Comparison of ENCODE assay signal across 15 cellular contexts in genomic region chr6:13026100-13026499, GRCh38.
"Had no signal": no experiment of that assay in that cellular context is flagged by ENCODE, and none has a peak within 500 bp of the region (broad histone marks: within the 10 kb centered on the region; RNA-seq: fewer than 3 reads in every experiment).

No MANE protein-coding gene starts in this region.

- H3K9me3 Mint-ChIP-seq: activated B cell treated with CpG ODN at 0.5 μM for 24 hours; activated CD4-positive, alpha-beta T cell treated with anti-CD3 and anti-CD28 coated beads, Interleukin-2, amount 10 ng/mL, durations not matched to agents 7 days and 5 days; activated naive CD8-positive, alpha-beta T cell treated with anti-CD3 and anti-CD28 coated beads for 36 hours; activated T-helper 1 cell treated with anti-CD3 and anti-CD28 coated beads, Interleukin-12 subunit alpha, Interleukin-12 subunit beta, Interleukin-2, Interleukin-4 antibody, amounts not matched to agents 30 ng/mL and 10 ng/mL and 1 ng/mL, durations not matched to agents 14 hours and 24 hours and 36 hours; naive thymus-derived CD8-positive, alpha-beta T cell; stimulated activated memory B cell treated with anti-CD40 and anti-IgM and Interleukin-4, amounts not matched to agents 10 μg/mL and 1 μg/mL and 100 μg/mL, for 72 hours had no signal

- H3K4me1 ChIP-seq: transverse colon, vagina had no signal

- H3K36me3 Mint-ChIP-seq: activated naive CD8-positive, alpha-beta T cell treated with anti-CD3 and anti-CD28 coated beads for 36 hours; naive thymus-derived CD8-positive, alpha-beta T cell; stimulated activated memory B cell treated with anti-CD40 and anti-IgM and Interleukin-4, amounts not matched to agents 10 μg/mL and 1 μg/mL and 100 μg/mL, for 72 hours had no signal

- H3K9me3 ChIP-seq: esophagus muscularis mucosa, neutrophil, transverse colon, vagina had no signal

- H3K4me1 Mint-ChIP-seq: activated CD4-positive, alpha-beta T cell treated with anti-CD3 and anti-CD28 coated beads, Interleukin-2, amount 10 ng/mL, durations not matched to agents 7 days and 5 days; activated naive CD8-positive, alpha-beta T cell treated with anti-CD3 and anti-CD28 coated beads for 36 hours; naive thymus-derived CD8-positive, alpha-beta T cell had no signal

- H3K4me3 Mint-ChIP-seq: activated B cell treated with CpG ODN at 0.5 μM for 24 hours; activated CD4-positive, alpha-beta T cell treated with anti-CD3 and anti-CD28 coated beads, Interleukin-2, amount 10 ng/mL, durations not matched to agents 7 days and 5 days; activated naive CD8-positive, alpha-beta T cell treated with anti-CD3 and anti-CD28 coated beads for 36 hours; activated T-helper 1 cell treated with anti-CD3 and anti-CD28 coated beads, Interleukin-12 subunit alpha, Interleukin-12 subunit beta, Interleukin-2, Interleukin-4 antibody, amounts not matched to agents 30 ng/mL and 10 ng/mL and 1 ng/mL, durations not matched to agents 14 hours and 24 hours and 36 hours; naive thymus-derived CD8-positive, alpha-beta T cell; stimulated activated memory B cell treated with anti-CD40 and anti-IgM and Interleukin-4, amounts not matched to agents 10 μg/mL and 1 μg/mL and 100 μg/mL, for 72 hours had no signal

- H3K27ac Mint-ChIP-seq: activated B cell treated with CpG ODN at 0.5 μM for 24 hours; activated CD4-positive, alpha-beta T cell treated with anti-CD3 and anti-CD28 coated beads, Interleukin-2, amount 10 ng/mL, durations not matched to agents 7 days and 5 days; activated naive CD8-positive, alpha-beta T cell treated with anti-CD3 and anti-CD28 coated beads for 36 hours; activated T-helper 1 cell treated with anti-CD3 and anti-CD28 coated beads, Interleukin-12 subunit alpha, Interleukin-12 subunit beta, Interleukin-2, Interleukin-4 antibody, amounts not matched to agents 30 ng/mL and 10 ng/mL and 1 ng/mL, durations not matched to agents 14 hours and 24 hours and 36 hours; naive thymus-derived CD8-positive, alpha-beta T cell; stimulated activated memory B cell treated with anti-CD40 and anti-IgM and Interleukin-4, amounts not matched to agents 10 μg/mL and 1 μg/mL and 100 μg/mL, for 72 hours had no signal

- H3K36me3 ChIP-seq: esophagus muscularis mucosa, neutrophil, transverse colon, vagina had no signal

- H3K27ac ChIP-seq: esophagus muscularis mucosa, neutrophil, transverse colon, vagina had no signal

- ATAC-seq: naive thymus-derived CD8-positive, alpha-beta T cell; stimulated activated memory B cell treated with anti-CD40 and anti-IgM and Interleukin-4, amounts not matched to agents 10 μg/mL and 1 μg/mL and 100 μg/mL, for 72 hours had no signal

- DNase-seq: activated B cell treated with CpG ODN at 0.5 μM for 24 hours; activated CD4-positive, alpha-beta T cell treated with anti-CD3 and anti-CD28 coated beads, Interleukin-2, amount 10 ng/mL, durations not matched to agents 7 days and 5 days; activated naive CD8-positive, alpha-beta T cell treated with anti-CD3 and anti-CD28 coated beads for 36 hours; amygdala; hippocampal formation; kidney; mesenchymal stem cell; naive thymus-derived CD8-positive, alpha-beta T cell; stimulated activated CD4-positive, alpha-beta T cell treated with anti-CD3 and anti-CD28 coated beads, Interleukin-2, amount 100 ng/mL, for 48 hours; transverse colon had no signal

- H3K4me3 ChIP-seq: esophagus muscularis mucosa, transverse colon, vagina had no signal
